Comparison of ENCODE assay signal across 30 cellular contexts in the genomic region with DNA sequence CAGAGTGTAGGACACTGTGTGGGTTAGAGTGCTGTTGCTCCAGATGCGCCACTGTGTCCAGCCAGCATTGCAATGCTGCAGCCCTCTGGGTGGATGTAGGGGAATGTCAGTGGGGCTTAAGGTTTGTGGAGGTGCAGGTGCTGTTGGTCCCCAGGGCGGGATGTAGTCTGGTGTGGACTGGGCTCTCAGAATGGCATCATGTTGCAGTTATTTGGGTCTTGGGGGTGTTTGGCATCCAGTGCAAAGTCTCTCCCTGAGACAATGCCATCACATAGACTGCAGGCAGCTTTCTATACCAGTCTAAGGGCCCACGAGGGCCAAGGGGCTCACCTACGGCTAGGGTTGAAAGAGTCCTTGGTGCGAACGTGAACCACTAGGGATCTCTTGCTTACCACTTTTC.
"Had no signal": no experiment of that assay in that cellular context is flagged by ENCODE, and none has a peak within 500 bp of the region (broad histone marks: within the 10 kb centered on the region; RNA-seq: fewer than 3 reads in every experiment).

No MANE protein-coding gene starts in this region.

- H3K36me3 ChIP-seq: ovary, right lobe of liver, sigmoid colon, suprapubic skin, tibial artery, transverse colon, upper lobe of right lung, vagina had no signal

- DNase-seq: naive B cell; naive thymus-derived CD8-positive, alpha-beta T cell; nephron progenitor cell; occipital lobe; ovary; posterior cingulate gyrus; psoas muscle; right lobe of liver; sigmoid colon; small intestine; stimulated activated CD4-positive, alpha-beta T cell treated with anti-CD3 and anti-CD28 coated beads, Interleukin-15, amount 100 ng/mL, for 24 hours; stimulated activated CD4-positive, alpha-beta T cell treated with anti-CD3 and anti-CD28 coated beads, Interleukin-2, amount 100 ng/mL, for 24 hours; stimulated activated CD4-positive, alpha-beta T cell treated with anti-CD3 and anti-CD28 coated beads, Interleukin-2, amount 100 ng/mL, for 48 hours; stimulated activated CD4-positive, alpha-beta T cell treated with anti-CD3 and anti-CD28 coated beads, Interleukin-4, amount 100 ng/mL, for 24 hours; stimulated activated naive CD4-positive, alpha-beta T cell; stimulated activated naive CD8-positive, alpha-beta T cell treated with anti-CD3 and anti-CD28 coated beads, Interleukin-15, amount 100 ng/mL, for 72 hours; stimulated activated naive CD8-positive, alpha-beta T cell treated with anti-CD3 and anti-CD28 coated beads, Interleukin-15, Interleukin-2, amounts not matched to agents 100 U/mL and 50 U/mL, for 24 hours; substantia nigra; testis; tibial artery; transverse colon; upper lobe of right lung had no signal

- H3K4me3 ChIP-seq: ovary, psoas muscle, right lobe of liver, sigmoid colon, suprapubic skin, testis, tibial artery, transverse colon, upper lobe of right lung, vagina had no signal

- H3K27me3 ChIP-seq: ovary, right lobe of liver, sigmoid colon, suprapubic skin, testis, tibial artery, transverse colon, upper lobe of right lung, vagina had no signal

- H3K27ac Mint-ChIP-seq: naive B cell; naive thymus-derived CD8-positive, alpha-beta T cell; natural killer cell treated with Interleukin-12 subunit alpha and Interleukin-12 subunit beta and Interleukin-15 and Interleukin-18, amount 100 ng/mL, for 72 hours; nephron progenitor cell; progenitor cell of endocrine pancreas; stimulated activated memory B cell treated with anti-CD40 and anti-IgM and Interleukin-4, amounts not matched to agents 10 μg/mL and 1 μg/mL and 100 μg/mL, for 72 hours; stimulated activated naive CD8-positive, alpha-beta T cell treated with anti-CD3 and anti-CD28 coated beads, Interleukin-15, amount 100 ng/mL, for 72 hours; type B pancreatic cell had no signal

- H3K27ac ChIP-seq: ovary, parathyroid adenoma, psoas muscle, right lobe of liver, sigmoid colon, suprapubic skin, testis, tibial artery, transverse colon, upper lobe of right lung, vagina had no signal

- H3K36me3 Mint-ChIP-seq: naive B cell; naive thymus-derived CD8-positive, alpha-beta T cell; natural killer cell treated with Interleukin-12 subunit alpha and Interleukin-12 subunit beta and Interleukin-15 and Interleukin-18, amount 100 ng/mL, for 72 hours; stimulated activated memory B cell treated with anti-CD40 and anti-IgM and Interleukin-4, amounts not matched to agents 10 μg/mL and 1 μg/mL and 100 μg/mL, for 72 hours had no signal

- ATAC-seq: naive thymus-derived CD8-positive, alpha-beta T cell; natural killer cell treated with Interleukin-12 subunit alpha and Interleukin-12 subunit beta and Interleukin-15 and Interleukin-18, amount 100 ng/mL, for 72 hours; psoas muscle; stimulated activated memory B cell treated with anti-CD40 and anti-IgM and Interleukin-4, amounts not matched to agents 10 μg/mL and 1 μg/mL and 100 μg/mL, for 72 hours; stimulated activated naive CD8-positive, alpha-beta T cell treated with anti-CD3 and anti-CD28 coated beads, Interleukin-15, amount 100 ng/mL, for 72 hours; stimulated activated naive CD8-positive, alpha-beta T cell treated with anti-CD3 and anti-CD28 coated beads, Interleukin-15, Interleukin-2, amounts not matched to agents 100 U/mL and 50 U/mL, for 24 hours; upper lobe of right lung had no signal

- H3K4me3 Mint-ChIP-seq: naive B cell; naive thymus-derived CD8-positive, alpha-beta T cell; natural killer cell treated with Interleukin-12 subunit alpha and Interleukin-12 subunit beta and Interleukin-15 and Interleukin-18, amount 100 ng/mL, for 72 hours; nephron progenitor cell; neural crest cell; stimulated activated memory B cell treated with anti-CD40 and anti-IgM and Interleukin-4, amounts not matched to agents 10 μg/mL and 1 μg/mL and 100 μg/mL, for 72 hours; stimulated activated naive CD8-positive, alpha-beta T cell treated with anti-CD3 and anti-CD28 coated beads, Interleukin-15, amount 100 ng/mL, for 72 hours; type B pancreatic cell had no signal

- H3K9me3 ChIP-seq: ovary, psoas muscle, right lobe of liver, testis, tibial artery, transverse colon, upper lobe of right lung, vagina had no signal

- H3K4me1 ChIP-seq: parathyroid adenoma, psoas muscle, right lobe of liver, sigmoid colon, suprapubic skin, testis, tibial artery, transverse colon, upper lobe of right lung, vagina had no signal

- H3K4me1 Mint-ChIP-seq: naive B cell; naive thymus-derived CD8-positive, alpha-beta T cell; stimulated activated memory B cell treated with anti-CD40 and anti-IgM and Interleukin-4, amounts not matched to agents 10 μg/mL and 1 μg/mL and 100 μg/mL, for 72 hours; stimulated activated naive CD8-positive, alpha-beta T cell treated with anti-CD3 and anti-CD28 coated beads, Interleukin-15, amount 100 ng/mL, for 72 hours had no signal
